ENCODE assay signal across 19 cellular contexts in the genomic region with DNA sequence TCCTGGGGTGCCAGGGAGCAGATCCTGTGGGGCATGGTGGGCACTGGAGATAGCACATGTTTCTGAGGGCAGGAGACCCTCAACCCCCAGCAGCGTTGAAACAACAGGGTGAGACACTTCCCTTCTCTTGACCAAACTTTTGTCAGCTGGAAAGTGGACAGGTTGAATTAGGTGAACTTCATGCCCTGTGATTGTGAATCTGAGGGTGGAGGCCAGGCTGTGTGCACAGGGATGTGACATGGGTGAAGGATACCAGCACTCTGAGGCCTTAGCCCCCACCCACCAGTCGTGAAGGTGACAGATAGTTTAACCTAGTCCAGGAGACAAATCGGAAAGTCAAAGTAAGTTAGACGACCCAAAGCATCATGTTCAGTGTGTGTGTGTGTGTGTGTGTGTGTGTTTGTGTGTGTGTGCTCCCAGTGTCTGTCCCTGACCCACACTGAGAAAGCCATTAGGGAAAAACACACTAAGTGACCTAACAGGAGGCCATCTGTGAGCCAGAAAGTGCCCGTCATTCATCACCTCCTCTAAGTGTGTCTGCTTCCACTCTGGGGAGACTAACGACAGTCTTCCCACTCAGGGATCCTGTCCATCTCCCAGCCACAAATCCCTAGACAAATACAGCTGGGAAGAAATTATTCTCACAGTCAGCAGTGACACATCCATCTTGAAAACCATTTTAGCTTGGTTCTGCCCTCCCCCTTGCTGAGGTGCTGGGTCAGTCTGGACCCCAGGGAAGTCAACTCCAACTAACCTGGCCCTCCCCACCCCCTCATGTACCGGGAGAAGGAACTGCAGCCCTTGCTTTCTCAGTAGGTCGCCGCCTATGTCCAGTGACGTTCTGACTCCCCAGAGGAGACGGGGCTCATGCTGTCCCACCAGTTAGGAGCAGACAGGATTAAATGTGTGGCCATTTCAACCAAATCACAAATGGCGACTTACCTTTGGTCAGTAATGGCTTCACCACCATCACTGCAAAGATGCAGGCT.
A peak's percentile ranks its signal among the peaks of the same experiment; 100 is the strongest.
DNase-seq lines count a peak whose midpoint lies in the region; ATAC-seq and TF ChIP-seq lines count a peak whose summit lies in the region.
"Had no signal": no experiment of that assay in that cellular context is flagged by ENCODE, and none has a peak within 500 bp of the region (broad histone marks: within the 10 kb centered on the region; RNA-seq: fewer than 3 reads in every experiment).

No MANE protein-coding gene starts in this region.

- H3K27me3 ChIP-seq in esophagus muscularis mucosa = no peaks in the 10 kb centered on the region
- H3K27me3 ChIP-seq in suprapubic skin = no peaks in the 10 kb centered on the region
- H3K27me3 ChIP-seq: ascending aorta, thyroid gland had no signal

- H3K4me3 ChIP-seq in esophagus muscularis mucosa (no peak overlapping the region), suprapubic skin (no peak overlapping the region)
- H3K4me3 ChIP-seq: ascending aorta, thyroid gland had no signal

- ATAC-seq in HG02623 (IDR thresholded peaks at IDR 0.05; ENCODE audit: unreplicated experiment) = no peak
- ATAC-seq in GM21786 (IDR thresholded peaks at IDR 0.05; ENCODE audit: unreplicated experiment) = no peak
- ATAC-seq: activated CD4-positive, alpha-beta T cell treated with anti-CD3 and anti-CD28 coated beads for 36 hours had no signal

- TF ChIP-seq CTCF in esophagus muscularis mucosa (IDR thresholded peaks at IDR 0.05) (no peak), mesothelial cell of epicardium (IDR thresholded peaks at IDR 0.05; ENCODE audit: unreplicated experiment) (no peak), suprapubic skin (IDR thresholded peaks at IDR 0.05) (no peak)

- DNase-seq in SK-N-DZ (ENCODE audit: low spot score) (peak; percentile 71), esophagus muscularis mucosa (ENCODE audit: extremely low spot score) (peak; percentile 74), mesothelial cell of epicardium (ENCODE audit: low spot score in 2 of 2, unreplicated experiment in 2 of 2) (peak in 1 of 2 experiments; percentile 28), suprapubic skin (ENCODE audit: low spot score in 2 of 2) (peak; percentile 42 to 44), NCI-H748 treated with DMSO at 0.1 percent for 48 hours (lab: John Stamatoyannopoulos, UW) (no peak)
- DNase-seq: activated CD4-positive, alpha-beta T cell treated with anti-CD3 and anti-CD28 coated beads for 36 hours; activated naive CD4-positive, alpha-beta T cell treated with Interleukin-2 at 50 U/mL for 16 hours; immature natural killer cell; KG1; MV-4-11; NCI-H2029 treated with DMSO at 0.1 percent for 48 hours; NCI-H446; SW 1271; thyroid gland had no signal

- TF ChIP-seq EP300 in esophagus muscularis mucosa (IDR thresholded peaks at IDR 0.05) (no peak), suprapubic skin (IDR thresholded peaks at IDR 0.05) (no peak)

- H3K36me3 Mint-ChIP-seq in mesothelial cell of epicardium = no peaks in the 10 kb centered on the region
- H3K36me3 Mint-ChIP-seq: immature natural killer cell; stimulated activated effector memory CD8-positive, alpha-beta T cell treated with anti-CD3 and anti-CD28 coated beads, Interleukin-12 subunit alpha, Interleukin-12 subunit beta, amount 100 ng/mL, for 72 hours had no signal

- TF ChIP-seq POLR2A in esophagus muscularis mucosa (IDR thresholded peaks at IDR 0.05; ENCODE audit: low read depth) (no peak), suprapubic skin (IDR thresholded peaks at IDR 0.05) (no peak)

- H3K4me1 Mint-ChIP-seq in mesothelial cell of epicardium = peaks cover 37% of the 10 kb centered on the region

- intact Hi-C loops in esophagus muscularis mucosa (cut with DNase I) = no loop called here

- H3K27ac ChIP-seq in esophagus muscularis mucosa (replicated peaks in 1 of 4) (no peak overlapping the region), suprapubic skin (no peak overlapping the region)
- H3K27ac ChIP-seq: ascending aorta, thyroid gland had no signal

- peaks cover 13 to 26% (median 21%) of the 10 kb centered on the region in 4 donors for H3K4me1 ChIP-seq in esophagus muscularis mucosa
- peaks cover 24% of the 10 kb centered on the region for H3K4me1 ChIP-seq in suprapubic skin
- H3K4me1 ChIP-seq: thyroid gland had no signal

- peak overlapping the region; percentile 32 for H3K27ac Mint-ChIP-seq in mesothelial cell of epicardium
- H3K27ac Mint-ChIP-seq: activated CD4-positive, alpha-beta T cell treated with anti-CD3 and anti-CD28 coated beads for 36 hours; immature natural killer cell; stimulated activated effector memory CD8-positive, alpha-beta T cell treated with anti-CD3 and anti-CD28 coated beads, Interleukin-12 subunit alpha, Interleukin-12 subunit beta, amount 100 ng/mL, for 72 hours had no signal

- H3K9me3 ChIP-seq in esophagus muscularis mucosa (no peaks in the 10 kb centered on the region), suprapubic skin (no peaks in the 10 kb centered on the region)
- H3K9me3 ChIP-seq: ascending aorta, thyroid gland had no signal

- 86% methylated on average over 11 of the region's 12 CpGs for WGBS in esophagus muscularis mucosa
- WGBS in suprapubic skin = 79% methylated on average over 7 of the region's 12 CpGs

- H3K36me3 ChIP-seq in esophagus muscularis mucosa (no peaks in the 10 kb centered on the region), suprapubic skin (no peaks in the 10 kb centered on the region)
- H3K36me3 ChIP-seq: ascending aorta, thyroid gland had no signal

- H3K27me3 Mint-ChIP-seq in mesothelial cell of epicardium (ENCODE audit: low read depth) = peaks cover 21% of the 10 kb centered on the region

- H3K4me3 Mint-ChIP-seq in mesothelial cell of epicardium = no peak overlapping the region
- H3K4me3 Mint-ChIP-seq: activated CD4-positive, alpha-beta T cell treated with anti-CD3 and anti-CD28 coated beads for 36 hours; immature natural killer cell; neural crest cell; stimulated activated effector memory CD8-positive, alpha-beta T cell treated with anti-CD3 and anti-CD28 coated beads, Interleukin-12 subunit alpha, Interleukin-12 subunit beta, amount 100 ng/mL, for 72 hours had no signal

- peaks cover 17% of the 10 kb centered on the region for H3K9me3 Mint-ChIP-seq in mesothelial cell of epicardium
- H3K9me3 Mint-ChIP-seq: stimulated activated effector memory CD8-positive, alpha-beta T cell treated with anti-CD3 and anti-CD28 coated beads, Interleukin-12 subunit alpha, Interleukin-12 subunit beta, amount 100 ng/mL, for 72 hours had no signal
